In the genomic region with DNA sequence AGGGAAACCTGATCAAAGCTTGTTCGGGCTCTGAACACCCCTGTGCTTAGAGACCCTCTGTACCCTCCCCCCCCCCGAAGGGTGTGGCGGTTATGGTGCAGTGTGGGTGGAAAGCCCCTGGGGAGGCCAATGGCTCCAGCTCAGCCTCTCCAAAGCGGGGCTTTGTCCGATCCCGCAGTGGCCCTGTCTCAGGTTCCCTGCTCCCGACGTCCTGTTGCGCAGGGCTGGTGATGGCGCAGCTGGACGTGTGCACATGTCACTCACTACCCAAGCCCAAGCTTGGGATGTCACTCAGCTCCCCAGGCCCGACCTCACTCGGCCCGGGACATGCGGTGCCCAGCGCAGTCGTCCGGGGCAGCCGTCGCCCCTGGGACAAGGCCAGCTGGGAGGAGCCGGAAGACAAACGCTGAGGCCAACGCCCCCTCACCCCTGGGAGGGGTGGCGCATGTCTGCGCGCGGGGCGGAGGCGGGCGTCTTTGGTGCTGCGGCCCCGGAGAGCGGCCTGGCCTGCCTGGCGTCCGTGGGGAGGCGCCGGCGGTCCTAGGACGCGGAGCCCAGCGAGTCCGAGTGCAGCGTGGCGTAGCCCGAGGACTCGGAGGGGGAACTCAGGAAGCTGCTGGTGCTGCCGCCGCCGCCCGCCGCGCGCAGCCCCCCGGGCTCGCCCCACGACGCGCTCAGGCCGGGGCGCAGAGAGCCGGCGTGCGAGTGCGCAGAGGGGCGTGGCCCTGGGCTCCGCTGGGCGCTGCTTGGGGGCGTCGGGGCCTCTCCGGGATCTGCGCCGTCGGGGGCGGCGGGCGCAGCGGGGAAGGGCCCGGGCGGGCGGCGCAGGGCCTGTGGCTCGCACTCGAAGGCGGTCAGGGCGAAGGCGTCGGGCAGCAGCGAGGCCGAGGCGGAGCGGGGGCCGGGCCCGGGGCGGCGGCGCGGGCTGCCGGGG, we compare ENCODE assay signal across 11 cellular contexts. TPM values are rescaled to one million over a fixed set of nuclear protein-coding genes. Genes with fewer than 3 reads are reported as not detected.
DNase-seq lines count a peak whose midpoint lies in the region; ATAC-seq and TF ChIP-seq lines count a peak whose summit lies in the region.
"Had no signal": no experiment of that assay in that cellular context is flagged by ENCODE, and none has a peak within 500 bp of the region (broad histone marks: within the 10 kb centered on the region; RNA-seq: fewer than 3 reads in every experiment).

No MANE protein-coding gene starts in this region.

- ATAC-seq in HG03108 (IDR thresholded peaks at IDR 0.05; ENCODE audit: unreplicated experiment) = no peak
- ATAC-seq in HG03571 (IDR thresholded peaks at IDR 0.05; ENCODE audit: unreplicated experiment) = no peak
- ATAC-seq: T-cell had no signal

- no peaks in the 10 kb centered on the region for H4K20me1 ChIP-seq in hepatocyte (ENCODE audit: insufficient read depth, poor library complexity, severe bottlenecking)

- no peaks in the 10 kb centered on the region for H3K9me3 ChIP-seq in hepatocyte (ENCODE audit: low read depth)

- no peak overlapping the region for H3K4me3 ChIP-seq in hepatocyte
- peak overlapping the region; percentile 15 for H3K4me3 ChIP-seq in skeletal muscle cell (ENCODE audit: low read depth, low read length)
- H3K4me3 ChIP-seq in lower leg skin (ENCODE audit: low read depth, poor library complexity, severe bottlenecking) = no peak overlapping the region

- no peaks in the 10 kb centered on the region for H3K79me2 ChIP-seq in hepatocyte

- peaks cover 68% of the 10 kb centered on the region for H3K27me3 ChIP-seq in hepatocyte

- no peak for TF ChIP-seq POLR2A in lower leg skin (IDR thresholded peaks at IDR 0.05)

- no peaks in the 10 kb centered on the region for H3K9me2 ChIP-seq in hepatocyte (replicated peaks; ENCODE audit: insufficient read depth)

- intact Hi-C loops in lower leg skin (cut with DNase I; ENCODE audit: low total_unique reads) = loop anchor here (5.0 to 10.0 kb wide), 2 partner anchors 148 to 194 kb away; no protein-coding TSS in a partner anchor

- no peak overlapping the region for H2AFZ ChIP-seq in hepatocyte

- TF ChIP-seq CTCF in hepatocyte (IDR thresholded peaks at IDR 0.05; ENCODE audit: poor library complexity) = peak; percentile 13
- TF ChIP-seq CTCF in lower leg skin (IDR thresholded peaks at IDR 0.05) = no peak

- peak overlapping the region; percentile 68 for H3K4me2 ChIP-seq in hepatocyte
- H3K4me2 ChIP-seq: KMS-11 had no signal

- DNase-seq in ELF-1 (ENCODE audit: low read depth, low spot score) (peak; percentile 42), T1000 (lab: John Stamatoyannopoulos, UW) (peak; percentile 35), hepatocyte (ENCODE audit: low spot score) (peak; percentile 51), skeletal muscle cell (ENCODE audit: low read depth) (no peak), H4 (ENCODE audit: low spot score) (no peak), lower leg skin (ENCODE audit: low spot score in 2 of 2) (no peak)
- DNase-seq: GF-D8, T-cell had no signal

- no peaks in the 10 kb centered on the region for H3K36me3 ChIP-seq in hepatocyte (replicated peaks; ENCODE audit: insufficient read depth, low read depth)

- no peak overlapping the region for H3K27ac ChIP-seq in hepatocyte
- H3K27ac ChIP-seq: KMS-11 had no signal

- WGBS in hepatocyte (ENCODE audit: low lambda C conversion rate, missing lambda C conversion rate) = 28% methylated on average over 47 of the region's 98 CpGs
- 13 to 90% methylated on average over 1 to 22 of the region's 98 CpGs for WGBS in lower leg skin, 2 donors

- H3K4me1 ChIP-seq in hepatocyte (ENCODE audit: insufficient read depth) = peaks cover 15% of the 10 kb centered on the region

RNA-seq across cellular contexts. Expression of gene HES3, which starts 5.1 kb away (rescaled TPM):
- total RNA-seq in hepatocyte = not detected in 2 replicates
- polyA plus RNA-seq in hepatocyte = not detected in 2 replicates
- not detected in 2 replicates for total RNA-seq in H4 (2014; rRNA removed; shearing (Covaris generic))
- total RNA-seq in lower leg skin = not detected
- total RNA-seq: T-cell had no signal

RNA-seq across cellular contexts. Expression of gene GPR153, which starts 11.8 kb away (rescaled TPM):
- total RNA-seq in hepatocyte (6.9 and 9.1 TPM in 2 replicates), lower leg skin (10 to 100 TPM in 2 of 4 donors, 1 to 10 TPM in 2; 6.2 to 17.3 (median 11.7) TPM)
- 7.1 and 13.5 TPM in 2 replicates for polyA plus RNA-seq in hepatocyte
- total RNA-seq in H4 (2014; rRNA removed; shearing (Covaris generic)) = 1.7 and 1.9 TPM in 2 replicates

RNA-seq across cellular contexts. Expression of gene ICMT, which starts 13.3 kb away (rescaled TPM):
- total RNA-seq in hepatocyte (60.1 and 62.4 TPM in 2 replicates), lower leg skin (10 to 100 TPM; 37.7 to 73.9 (median 57.3) TPM)
- 32.2 and 40.3 TPM in 2 replicates for polyA plus RNA-seq in hepatocyte
- total RNA-seq in H4 (2014; rRNA removed; shearing (Covaris generic)) = 52.2 and 67.1 TPM in 2 replicates

RNA-seq across cellular contexts. Expression of gene RNF207, which starts 43.1 kb away (rescaled TPM):
- total RNA-seq in hepatocyte (14.7 and 29.3 TPM in 2 replicates), lower leg skin (10 to 100 TPM in 1 of 4 donors, 1 to 10 TPM in 3; 5.0 to 10.4 (median 7.7) TPM)
- 28.3 and 30.9 TPM in 2 replicates for polyA plus RNA-seq in hepatocyte
- total RNA-seq in H4 (2014; rRNA removed; shearing (Covaris generic)) = 0.12 and 1.6 TPM in 2 replicates

RNA-seq across cellular contexts. Expression of gene RPL22, which starts 49.7 kb away (rescaled TPM):
- total RNA-seq in hepatocyte (168 and 188 TPM in 2 replicates), lower leg skin (100 to 1,000 TPM; 122 to 216 (median 179) TPM)
- polyA plus RNA-seq in hepatocyte = 103 and 115 TPM in 2 replicates
- total RNA-seq in H4 (2014; rRNA removed; shearing (Covaris generic)) = 113 and 140 TPM in 2 replicates

Comparison
In these comparisons a context has a peak if more than half of its experiments do, and no peak if none do; other contexts are left out.
1. DNase-seq: peak in ELF-1 (single experiment), T1000 (single experiment) and hepatocyte (single experiment); none in skeletal muscle cell (single experiment), H4 (single experiment) and lower leg skin (0 of 2).